ENCODE assay signal across 9 cellular contexts in the genomic region with DNA sequence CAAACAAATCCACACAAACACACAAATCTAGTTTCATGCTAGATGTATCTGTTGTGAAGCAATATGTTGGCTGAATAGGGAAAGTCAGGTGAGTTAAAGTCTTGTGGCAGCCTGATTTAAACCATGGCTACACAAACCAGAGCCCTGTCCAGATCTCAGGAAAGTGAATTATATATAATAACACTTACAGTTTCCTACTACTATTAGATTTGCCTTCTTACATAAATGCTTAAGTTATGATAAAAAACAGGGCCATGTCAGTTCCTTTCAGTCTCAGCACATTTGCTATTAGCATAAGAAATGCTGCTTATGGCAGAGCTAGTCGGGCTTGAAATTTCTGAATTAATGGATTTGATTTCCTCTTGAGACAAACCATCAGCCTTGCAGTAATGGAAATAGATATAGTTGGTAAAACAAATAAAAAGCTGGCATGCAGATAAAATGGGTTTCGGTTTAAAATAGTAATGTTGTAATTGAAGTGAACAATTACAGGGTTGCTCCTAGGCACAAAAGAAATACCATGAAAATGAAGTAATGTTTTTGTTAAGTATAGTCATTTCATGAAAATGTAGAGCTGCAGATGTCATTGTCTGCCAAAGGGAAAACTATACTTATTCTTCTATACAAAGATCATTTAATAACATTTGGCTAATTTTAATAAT.
DNase-seq lines count a peak whose midpoint lies in the region; ATAC-seq and TF ChIP-seq lines count a peak whose summit lies in the region.
"Had no signal": no experiment of that assay in that cellular context is flagged by ENCODE, and none has a peak within 500 bp of the region (broad histone marks: within the 10 kb centered on the region; RNA-seq: fewer than 3 reads in every experiment).

No MANE protein-coding gene starts in this region.

- no peaks in the 10 kb centered on the region for H3K36me3 Mint-ChIP-seq in activated CD4-positive, alpha-beta T cell treated with anti-CD3 and anti-CD28 coated beads, Interleukin-2, amount 10 ng/mL, durations not matched to agents 24 days and 14 days (ENCODE audit: low read depth)

- intact Hi-C loops in A673 (cut with micrococcal nuclease; ENCODE audit: unreplicated experiment) = loop anchor here (2.0 kb wide), 1 partner anchor 38 kb away; no protein-coding TSS in a partner anchor
- intact Hi-C loops in activated CD4-positive, alpha-beta T cell treated with anti-CD3 and anti-CD28 coated beads, Interleukin-2, amount 10 ng/mL, durations not matched to agents 24 days and 14 days (cut with micrococcal nuclease) = no loop called here

- no peaks in the 10 kb centered on the region for H3K4me1 Mint-ChIP-seq in activated CD4-positive, alpha-beta T cell treated with anti-CD3 and anti-CD28 coated beads, Interleukin-2, amount 10 ng/mL, durations not matched to agents 24 days and 14 days

- BruUV-seq in A673 (replicated peaks; lab: Mats Ljungman, UMichigan) = no TSS peak

- no peaks in the 10 kb centered on the region for H3K27me3 Mint-ChIP-seq in activated CD4-positive, alpha-beta T cell treated with anti-CD3 and anti-CD28 coated beads, Interleukin-2, amount 10 ng/mL, durations not matched to agents 24 days and 14 days

- CTCF ChIA-PET in A673 (lab: Charles Lee) = no interaction called here

- no peak overlapping the region for H3K4me3 Mint-ChIP-seq in activated CD4-positive, alpha-beta T cell treated with anti-CD3 and anti-CD28 coated beads, Interleukin-2, amount 10 ng/mL, durations not matched to agents 24 days and 14 days

- DNase-seq in A673 (ENCODE audit: low spot score) (peak; percentile 73), M059J (ENCODE audit: low read depth) (peak; percentile 76), brain microvascular endothelial cell (peak; percentile 10), lung microvascular endothelial cell (ENCODE audit: low read depth in 2 of 2) (peak; percentile 73 to 77)
- DNase-seq in activated CD4-positive, alpha-beta T cell treated with anti-CD3 and anti-CD28 coated beads, Interleukin-2, amount 10 ng/mL, durations not matched to agents 24 days and 14 days = no peak

- H3K27ac ChIP-seq in A673 (ENCODE audit: low read depth, low read length, poor library complexity, severe bottlenecking) = peak overlapping the region; percentile 45
- H3K27ac ChIP-seq in brain microvascular endothelial cell = peak overlapping the region; percentile 91

- H3K27ac Mint-ChIP-seq in activated CD4-positive, alpha-beta T cell treated with anti-CD3 and anti-CD28 coated beads, Interleukin-2, amount 10 ng/mL, durations not matched to agents 24 days and 14 days = no peak overlapping the region

- no peaks in the 10 kb centered on the region for H3K9me3 Mint-ChIP-seq in activated CD4-positive, alpha-beta T cell treated with anti-CD3 and anti-CD28 coated beads, Interleukin-2, amount 10 ng/mL, durations not matched to agents 24 days and 14 days

- ATAC-seq in GM19463 (IDR thresholded peaks at IDR 0.05; ENCODE audit: unreplicated experiment) (no peak), HG03095 (IDR thresholded peaks at IDR 0.05; ENCODE audit: unreplicated experiment) (no peak), GM21576 (IDR thresholded peaks at IDR 0.05; ENCODE audit: unreplicated experiment) (no peak)

- H3K4me3 ChIP-seq in A673 (ENCODE audit: low read depth, low read length, poor library complexity, severe bottlenecking) (no peak overlapping the region), brain microvascular endothelial cell (ENCODE audit: low read depth, low read length) (no peak overlapping the region)
- H3K4me3 ChIP-seq: MG63 had no signal

- POLR2A ChIA-PET in A673 (lab: Charles Lee; ENCODE audit: low non-redundant PET) = no interaction called here

- in situ Hi-C loops in brain microvascular endothelial cell (cut with HindIII; ENCODE audit: low pct_ligation_motif_present, low sequenced_read_pairs) = no loop called here

- no peak for TF ChIP-seq CTCF in A673 (conservative IDR thresholded peaks at IDR 0.05; ENCODE audit: low read depth, low read length)
- no peak for TF ChIP-seq CTCF in brain microvascular endothelial cell (IDR thresholded peaks at IDR 0.05; ENCODE audit: low read depth, low read length, missing control alignments)

- H3K9me3 ChIP-seq in A673 (ENCODE audit: low read depth, low read length, poor library complexity, severe bottlenecking) = no peaks in the 10 kb centered on the region

- H3K36me3 ChIP-seq in A673 (ENCODE audit: insufficient read depth, low read length, poor library complexity, severe bottlenecking) = no peaks in the 10 kb centered on the region
- no peaks in the 10 kb centered on the region for H3K36me3 ChIP-seq in brain microvascular endothelial cell (replicated peaks)
- H3K36me3 ChIP-seq: MG63 had no signal

- peaks cover 55% of the 10 kb centered on the region for H3K4me1 ChIP-seq in A673 (ENCODE audit: insufficient read depth, low read length, poor library complexity, severe bottlenecking)

- H3K27me3 ChIP-seq in A673 (replicated peaks; ENCODE audit: insufficient read depth, low read depth, low read length, poor library complexity) (no peaks in the 10 kb centered on the region), brain microvascular endothelial cell (replicated peaks) (no peaks in the 10 kb centered on the region)
- H3K27me3 ChIP-seq: MG63 had no signal
